In genomic region chr12:131046813-131047788, GRCh38 we compare ENCODE assay signal across 12 cellular contexts.
DNase-seq lines count a peak whose midpoint lies in the region; ATAC-seq and TF ChIP-seq lines count a peak whose summit lies in the region.
"Had no signal": no experiment of that assay in that cellular context is flagged by ENCODE, and none has a peak within 500 bp of the region (broad histone marks: within the 10 kb centered on the region; RNA-seq: fewer than 3 reads in every experiment).

No MANE protein-coding gene starts in this region.

- TF ChIP-seq POLR2A in lower leg skin (IDR thresholded peaks at IDR 0.05) = no peak

- H3K27ac ChIP-seq in caudate nucleus (ENCODE audit: low read depth, low read length) = no peak overlapping the region
- H3K27ac ChIP-seq: C4-2B had no signal

- H3K4me3 Mint-ChIP-seq in WTC11 (no peak overlapping the region), MCF 10A (ENCODE audit: unreplicated experiment) (no peak overlapping the region)
- H3K4me3 Mint-ChIP-seq: nephron progenitor cell had no signal

- no TSS peak for BruUV-seq in MCF 10A (replicated peaks; lab: Mats Ljungman, UMichigan)

- H3K27ac Mint-ChIP-seq in WTC11 (no peak overlapping the region), MCF 10A (ENCODE audit: low read depth, unreplicated experiment) (no peak overlapping the region)
- H3K27ac Mint-ChIP-seq: nephron progenitor cell had no signal

- POLR2A ChIA-PET in WTC11 (lab: Charles Lee) = no interaction called here
- POLR2A ChIA-PET in MCF 10A (lab: Yijun Ruan, JAX) = no interaction called here

- H3K9me3 Mint-ChIP-seq in WTC11 (no peaks in the 10 kb centered on the region), MCF 10A (ENCODE audit: unreplicated experiment) (no peaks in the 10 kb centered on the region)
- H3K9me3 Mint-ChIP-seq: nephron progenitor cell had no signal

- DNase-seq in BE2C = no peak
- peak; percentile 38 for DNase-seq in H7
- DNase-seq in WTC11 (ENCODE audit: low spot score) = no peak
- peak; percentile 44 to 89 for DNase-seq in lower leg skin (ENCODE audit: low spot score in 2 of 2)
- DNase-seq in MCF 10A (ENCODE audit: unreplicated experiment) = no peak
- DNase-seq in NCI-H446 (lab: John Stamatoyannopoulos, UW) = no peak
- no peak for DNase-seq in T-helper 9 cell
- no peak for DNase-seq in caudate nucleus (lab: John Stamatoyannopoulos, UW)
- DNase-seq: activated CD4-positive, CD25-positive, alpha-beta regulatory T cell treated with anti-CD3 and anti-CD28 coated beads, Interleukin-2, amount 50 U/mL, for 72 hours; islet precursor cell had no signal

- H3K36me3 Mint-ChIP-seq in WTC11 (no peaks in the 10 kb centered on the region), MCF 10A (ENCODE audit: insufficient read depth, unreplicated experiment) (no peaks in the 10 kb centered on the region)

- H3K4me1 Mint-ChIP-seq in WTC11 = no peaks in the 10 kb centered on the region
- no peaks in the 10 kb centered on the region for H3K4me1 Mint-ChIP-seq in MCF 10A (ENCODE audit: insufficient read depth, unreplicated experiment)

- 50 to 53% methylated on average over 15 to 18 of the region's 19 CpGs for WGBS in lower leg skin, 2 donors

- no peak for ATAC-seq in WTC11

- TF ChIP-seq CTCF in BE2C (IDR thresholded peaks at IDR 0.05; ENCODE audit: low read depth, low read length) (peak; percentile 17; the same call in 1 of the 2 replicates), WTC11 (IDR thresholded peaks at IDR 0.05) (no peak), lower leg skin (IDR thresholded peaks at IDR 0.05) (no peak), MCF 10A (IDR thresholded peaks at IDR 0.05; ENCODE audit: unreplicated experiment) (no peak)

- intact Hi-C loops in lower leg skin (cut with DNase I; ENCODE audit: low total_unique reads) (no loop called here), MCF 10A (cut with micrococcal nuclease) (no loop called here)

- H3K27me3 ChIP-seq in BE2C = peaks cover 34% of the 10 kb centered on the region
- no peaks in the 10 kb centered on the region for H3K27me3 ChIP-seq in H7 (ENCODE audit: control insufficient read depth, insufficient read depth, low read length)

- H3K36me3 ChIP-seq in BE2C (no peaks in the 10 kb centered on the region), H7 (replicated peaks; ENCODE audit: control insufficient read depth, insufficient read depth, low read length) (no peaks in the 10 kb centered on the region)

- no peak overlapping the region for H3K4me3 ChIP-seq in BE2C (ENCODE audit: low read depth, low read length)
- H3K4me3 ChIP-seq in H7 (ENCODE audit: insufficient read depth, low read depth, low read length) = no peak overlapping the region
- H3K4me3 ChIP-seq in lower leg skin (ENCODE audit: low read depth, poor library complexity, severe bottlenecking) = no peak overlapping the region

- H3K9me3 ChIP-seq in BE2C = no peaks in the 10 kb centered on the region

- CTCF ChIA-PET in WTC11 (lab: Charles Lee) = interaction anchor here (1.0 to 1.2 kb wide), 2 partner anchors 56 to 85 kb away, joined by 3 to 4 read pairs; no protein-coding TSS in a partner anchor
- CTCF ChIA-PET in MCF 10A (lab: Yijun Ruan, JAX) = no interaction called here

- H3K27me3 Mint-ChIP-seq in WTC11 (ENCODE audit: low read depth) = no peaks in the 10 kb centered on the region
- peaks cover 37% of the 10 kb centered on the region for H3K27me3 Mint-ChIP-seq in MCF 10A (ENCODE audit: insufficient read depth, unreplicated experiment)

- H3K4me1 ChIP-seq in BE2C = peaks cover 7% of the 10 kb centered on the region

TF ChIP-seq in WTC11, 78 proteins besides CTCF, POLR2A, EP300 and RAD21:
- TF ChIP-seq ZNF263 (CRISPR knock-in tag; IDR thresholded peaks at IDR 0.05; ENCODE audit: low read depth) (peak; percentile 86), FOXP4 (CRISPR knock-in tag; IDR thresholded peaks at IDR 0.05) (no peak)

Comparison
In these comparisons a context has a peak if more than half of its experiments do, and no peak if none do; other contexts are left out.
1. DNase-seq: peak in H7 (single experiment) and lower leg skin (2 of 2); none in BE2C (single experiment), WTC11 (single experiment), MCF 10A (single experiment), NCI-H446 (0 of 2), T-helper 9 cell (single experiment) and caudate nucleus (0 of 61).